ENCODE assay signal across 1 cellular context in the genomic region with DNA sequence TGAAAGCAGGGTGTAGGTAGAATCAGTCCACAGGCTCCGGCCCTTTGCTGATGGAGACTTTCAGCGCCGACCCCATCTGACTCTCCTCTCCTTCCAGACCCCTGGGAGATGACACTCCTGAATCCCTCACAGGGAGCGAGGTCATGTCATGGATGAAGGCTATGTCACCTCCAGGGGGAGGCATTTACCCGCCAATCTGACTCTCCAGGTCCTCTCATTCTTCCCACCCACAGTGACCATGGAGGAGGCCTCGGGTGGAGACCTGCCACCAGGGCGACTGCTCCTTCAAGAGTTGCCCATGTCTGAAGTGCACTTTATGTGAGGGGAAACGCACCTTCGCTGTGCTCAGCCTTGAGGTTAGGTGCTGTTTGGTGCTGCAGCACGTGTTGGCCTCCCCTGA.
A peak's percentile ranks its signal among the peaks of the same experiment; 100 is the strongest.
TF ChIP-seq lines count a peak whose summit lies in the region.

No MANE protein-coding gene starts in this region.

TF ChIP-seq in HepG2, 621 proteins besides CTCF, POLR2A, EP300 and RAD21:
- TF ChIP-seq, protein P1, sequence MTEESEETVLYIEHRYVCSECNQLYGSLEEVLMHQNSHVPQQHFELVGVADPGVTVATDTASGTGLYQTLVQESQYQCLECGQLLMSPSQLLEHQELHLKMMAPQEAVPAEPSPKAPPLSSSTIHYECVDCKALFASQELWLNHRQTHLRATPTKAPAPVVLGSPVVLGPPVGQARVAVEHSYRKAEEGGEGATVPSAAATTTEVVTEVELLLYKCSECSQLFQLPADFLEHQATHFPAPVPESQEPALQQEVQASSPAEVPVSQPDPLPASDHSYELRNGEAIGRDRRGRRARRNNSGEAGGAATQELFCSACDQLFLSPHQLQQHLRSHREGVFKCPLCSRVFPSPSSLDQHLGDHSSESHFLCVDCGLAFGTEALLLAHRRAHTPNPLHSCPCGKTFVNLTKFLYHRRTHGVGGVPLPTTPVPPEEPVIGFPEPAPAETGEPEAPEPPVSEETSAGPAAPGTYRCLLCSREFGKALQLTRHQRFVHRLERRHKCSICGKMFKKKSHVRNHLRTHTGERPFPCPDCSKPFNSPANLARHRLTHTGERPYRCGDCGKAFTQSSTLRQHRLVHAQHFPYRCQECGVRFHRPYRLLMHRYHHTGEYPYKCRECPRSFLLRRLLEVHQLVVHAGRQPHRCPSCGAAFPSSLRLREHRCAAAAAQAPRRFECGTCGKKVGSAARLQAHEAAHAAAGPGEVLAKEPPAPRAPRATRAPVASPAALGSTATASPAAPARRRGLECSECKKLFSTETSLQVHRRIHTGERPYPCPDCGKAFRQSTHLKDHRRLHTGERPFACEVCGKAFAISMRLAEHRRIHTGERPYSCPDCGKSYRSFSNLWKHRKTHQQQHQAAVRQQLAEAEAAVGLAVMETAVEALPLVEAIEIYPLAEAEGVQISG (CRISPR knock-in tag; IDR thresholded peaks at IDR 0.05): 0 out of 2 replicates have a peak, but pooled peaks have one; percentile 17
- TF ChIP-seq ISX (CRISPR knock-in tag; conservative IDR thresholded peaks at IDR 0.05): no peak
- peak; percentile 77 for TF ChIP-seq STAG1 (CRISPR knock-in tag; IDR thresholded peaks at IDR 0.05)
- TF ChIP-seq, protein P2, sequence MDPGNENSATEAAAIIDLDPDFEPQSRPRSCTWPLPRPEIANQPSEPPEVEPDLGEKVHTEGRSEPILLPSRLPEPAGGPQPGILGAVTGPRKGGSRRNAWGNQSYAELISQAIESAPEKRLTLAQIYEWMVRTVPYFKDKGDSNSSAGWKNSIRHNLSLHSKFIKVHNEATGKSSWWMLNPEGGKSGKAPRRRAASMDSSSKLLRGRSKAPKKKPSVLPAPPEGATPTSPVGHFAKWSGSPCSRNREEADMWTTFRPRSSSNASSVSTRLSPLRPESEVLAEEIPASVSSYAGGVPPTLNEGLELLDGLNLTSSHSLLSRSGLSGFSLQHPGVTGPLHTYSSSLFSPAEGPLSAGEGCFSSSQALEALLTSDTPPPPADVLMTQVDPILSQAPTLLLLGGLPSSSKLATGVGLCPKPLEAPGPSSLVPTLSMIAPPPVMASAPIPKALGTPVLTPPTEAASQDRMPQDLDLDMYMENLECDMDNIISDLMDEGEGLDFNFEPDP (CRISPR knock-in tag; conservative IDR thresholded peaks at IDR 0.05): no peak
- TF ChIP-seq TGIF2 (CRISPR knock-in tag; IDR thresholded peaks at IDR 0.05): 0 out of 2 replicates have a peak, but pooled peaks have one; percentile 18
- TF ChIP-seq SMC3 (IDR thresholded peaks at IDR 0.05; ENCODE audit: low read length): 0 out of 2 replicates have a peak, but pooled peaks have one; percentile 1
- TF ChIP-seq NR1H2 (CRISPR knock-in tag; IDR thresholded peaks at IDR 0.05; ENCODE audit: borderline replicate concordance, low read depth): no peak
- no peak for TF ChIP-seq TBX2 (CRISPR knock-in tag; IDR thresholded peaks at IDR 0.05; ENCODE audit: borderline replicate concordance)
- TF ChIP-seq XRCC5 (optimal IDR thresholded peaks at IDR 0.05; ENCODE audit: low read length): peak; percentile 39
- peak; percentile 33; the same call in 1 of the 2 replicates for TF ChIP-seq NR2F6 (IDR thresholded peaks at IDR 0.05)
- peak; percentile 40; the same call in 1 of the 2 replicates for TF ChIP-seq NR2F6 (CRISPR knock-in tag; IDR thresholded peaks at IDR 0.05)
- no peak for TF ChIP-seq ZNF598 (CRISPR knock-in tag; IDR thresholded peaks at IDR 0.05; ENCODE audit: borderline replicate concordance)
